ENCODE assay signal across 19 cellular contexts in genomic region chr4:28211714-28212470, GRCh38.
"Had no signal": no experiment of that assay in that cellular context is flagged by ENCODE, and none has a peak within 500 bp of the region (broad histone marks: within the 10 kb centered on the region; RNA-seq: fewer than 3 reads in every experiment).

No MANE protein-coding gene starts in this region.

- H3K36me3 ChIP-seq: left lung, tibial artery, uterus had no signal

- H3K4me3 ChIP-seq: dorsolateral prefrontal cortex, left lung, tibial artery, uterus had no signal

- DNase-seq: activated CD4-positive, alpha-beta memory T cell treated with anti-CD3 and anti-CD28 coated beads for 36 hours; activated CD4-positive, alpha-beta T cell treated with anti-CD3 and anti-CD28 coated beads for 36 hours; activated CD8-positive, alpha-beta memory T cell treated with anti-CD3 and anti-CD28 coated beads, Interleukin-2, amount 10 ng/mL, durations not matched to agents 7 days and 5 days; activated effector memory CD4-positive, alpha-beta T cell treated with Interleukin-2 at 50 U/mL for 16 hours; activated naive CD4-positive, alpha-beta T cell treated with anti-CD3 and anti-CD28 coated beads, Interleukin-2, amount 50 U/mL, for 16 hours; activated T-cell treated with anti-CD3 and anti-CD28 coated beads, Interleukin-2, amount 50 U/mL, for 1 hour; amygdala; dorsolateral prefrontal cortex; hippocampal formation; kidney; left lung; nephron progenitor cell; occipital lobe; stimulated activated CD4-positive, alpha-beta T cell treated with anti-CD3 and anti-CD28 coated beads, Interleukin-15, amount 100 ng/mL, for 24 hours; stimulated activated CD4-positive, alpha-beta T cell treated with anti-CD3 and anti-CD28 coated beads, Interleukin-4, amount 100 ng/mL, for 24 hours; stimulated activated naive CD4-positive, alpha-beta T cell; tibial artery; uterus had no signal

- H3K27ac ChIP-seq: dorsolateral prefrontal cortex, left lung, tibial artery, uterus had no signal

- H3K4me1 ChIP-seq: left lung, tibial artery, uterus had no signal

- H3K27me3 ChIP-seq: dorsolateral prefrontal cortex, left lung, tibial artery, uterus had no signal

- ATAC-seq: activated CD4-positive, alpha-beta T cell treated with anti-CD3 and anti-CD28 coated beads for 36 hours; activated CD8-positive, alpha-beta memory T cell treated with anti-CD3 and anti-CD28 coated beads, Interleukin-2, amount 10 ng/mL, durations not matched to agents 7 days and 5 days; esophagus mucosa; left lung had no signal

- H3K9me3 ChIP-seq: left lung, tibial artery, uterus had no signal
